Comparison of ENCODE assay signal across 8 cellular contexts in the genomic region with DNA sequence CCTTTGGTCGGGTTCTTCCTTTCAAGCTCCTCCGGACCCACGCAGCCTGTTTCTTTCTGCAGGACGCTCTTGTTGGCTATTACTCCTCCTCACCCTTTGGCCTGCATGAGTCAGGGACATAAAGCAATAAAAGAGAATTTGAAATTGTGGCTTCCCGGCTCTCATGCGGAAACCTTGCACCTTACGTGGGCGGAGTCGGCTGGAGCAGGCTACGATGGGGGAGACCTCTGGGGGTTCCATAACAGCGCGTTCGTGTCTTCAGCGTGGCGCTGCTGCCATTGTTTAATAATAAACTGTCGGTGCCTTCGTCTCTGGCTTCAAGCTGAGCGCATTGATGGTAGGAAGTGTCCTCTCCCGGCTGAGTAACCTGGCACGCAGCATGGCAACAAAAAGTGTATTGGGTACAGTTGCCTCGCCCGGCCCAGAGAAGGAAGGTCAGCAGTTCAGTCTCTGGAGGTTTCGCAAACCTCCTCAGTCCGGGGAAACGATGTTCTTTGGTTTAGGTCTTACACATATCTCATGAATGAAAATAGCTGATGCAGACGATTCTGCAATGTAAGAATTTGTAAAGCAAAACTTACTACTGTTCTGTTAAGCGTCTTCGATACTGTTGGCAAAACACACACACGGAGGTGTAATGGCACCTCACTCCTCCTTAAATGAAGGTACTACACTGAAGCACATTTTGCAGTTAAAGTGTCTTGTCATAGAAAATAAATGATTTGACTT. TPM values are rescaled to one million over a fixed set of nuclear protein-coding genes. Genes with fewer than 3 reads are reported as not detected.
DNase-seq lines count a peak whose midpoint lies in the region; ATAC-seq, FAIRE-seq and TF ChIP-seq lines count a peak whose summit lies in the region.

No MANE protein-coding gene starts in this region.

- peak overlapping the region; percentile 84 for H3K27ac ChIP-seq in CD4-positive, alpha-beta T cell (ENCODE audit: low read depth, low read length)
- H3K27ac ChIP-seq in colonic mucosa (peak overlapping the region; percentile 91), thoracic aorta (peak overlapping the region; percentile 78 to 93)

- peak overlapping the region; percentile 70 for H3K4me3 ChIP-seq in colonic mucosa
- peak overlapping the region; percentile 100 for H3K4me3 ChIP-seq in thoracic aorta

- no peak for FAIRE-seq in RCC 7860 (lab: Jason Lieb, UNC)

- no peaks in the 10 kb centered on the region for H3K9me3 Mint-ChIP-seq in CD4-positive, alpha-beta T cell

- peaks cover 58% of the 10 kb centered on the region for H3K4me1 Mint-ChIP-seq in CD4-positive, alpha-beta T cell (ENCODE audit: low read depth)

- no peaks in the 10 kb centered on the region for H3K27me3 ChIP-seq in CD4-positive, alpha-beta T cell (ENCODE audit: control insufficient read depth, insufficient read depth, low read length)
- H3K27me3 ChIP-seq in colonic mucosa (no peaks in the 10 kb centered on the region), thoracic aorta (replicated peaks; ENCODE audit: insufficient read depth) (no peaks in the 10 kb centered on the region)

- no peaks in the 10 kb centered on the region for H3K9me3 ChIP-seq in CD4-positive, alpha-beta T cell (ENCODE audit: control insufficient read depth, low read length)
- no peaks in the 10 kb centered on the region for H3K9me3 ChIP-seq in colonic mucosa
- no peaks in the 10 kb centered on the region for H3K9me3 ChIP-seq in thoracic aorta

- peak; percentile 48 for ATAC-seq in CD4-positive, alpha-beta T cell (ENCODE audit: poor library complexity)
- ATAC-seq in GM19043 (IDR thresholded peaks at IDR 0.05; ENCODE audit: low read depth, unreplicated experiment): peak; percentile 11
- peak; percentile 11 for ATAC-seq in HG03139 (IDR thresholded peaks at IDR 0.05; ENCODE audit: unreplicated experiment)
- peak; percentile 3 for ATAC-seq in thoracic aorta (ENCODE audit: insufficient number of reproducible peaks, low FRiP score, low read depth)
- ATAC-seq in HG03469 (IDR thresholded peaks at IDR 0.05; ENCODE audit: unreplicated experiment): no peak

- H3K36me3 ChIP-seq in colonic mucosa: no peaks in the 10 kb centered on the region
- H3K36me3 ChIP-seq in thoracic aorta: no peaks in the 10 kb centered on the region

- intact Hi-C loops in CD4-positive, alpha-beta T cell (cut with DNase I, micrococcal nuclease): loop anchor here (5.0 to 10.0 kb wide), 6 partner anchors 317 to 1990 kb away; partner anchors contain the start of genes TRUB1 (in 2 of the 2), FHIP2A (in 1 of the 2) and GPAM (in 1 of the 2)
- intact Hi-C loops in colonic mucosa (cut with DNase I): no loop called here

- peak overlapping the region; percentile 93 for H3K4me3 Mint-ChIP-seq in CD4-positive, alpha-beta T cell

- CTCF ChIA-PET in CD4-positive, alpha-beta T cell (lab: Charles Lee): interaction anchor here (0.9 to 1.3 kb wide), 4 partner anchors 129 to 647 kb away, joined by 3 to 5 read pairs (median 4); partner anchors contain the start of genes CASP7 and FHIP2A

- DNase-seq in CD4-positive, alpha-beta T cell: peak in 3 of 10 experiments; percentile 43 to 67 (median 56)
- DNase-seq in RCC 7860 (ENCODE audit: low spot score) (peak; percentile 45), colonic mucosa (no peak), medulla oblongata (ENCODE audit: extremely low spot score) (peak; percentile 36), thoracic aorta (ENCODE audit: low spot score) (peak; percentile 22)

- TF ChIP-seq CTCF in CD4-positive, alpha-beta T cell (IDR thresholded peaks at IDR 0.05): no peak
- TF ChIP-seq CTCF in colonic mucosa (IDR thresholded peaks at IDR 0.05) (no peak), thoracic aorta (IDR thresholded peaks at IDR 0.05) (no peak)

- H3K36me3 Mint-ChIP-seq in CD4-positive, alpha-beta T cell (ENCODE audit: low read depth): peaks cover 42% of the 10 kb centered on the region

- peak overlapping the region; percentile 93 to 98 for H3K9ac ChIP-seq in colonic mucosa (ENCODE audit: low read depth in 2 of 2, low read length in 2 of 2)

- POLR2A ChIA-PET in CD4-positive, alpha-beta T cell (lab: Charles Lee): interaction anchor here (0.7 to 1.9 kb wide), 21 partner anchors 9 to 1224 kb away, joined by 3 to 13 read pairs (median 3); partner anchors contain the start of genes FHIP2A and TRUB1

- peak overlapping the region; percentile 90 for H3K27ac Mint-ChIP-seq in CD4-positive, alpha-beta T cell

- H3K27me3 Mint-ChIP-seq in CD4-positive, alpha-beta T cell: no peaks in the 10 kb centered on the region

- no peaks in the 10 kb centered on the region for H3K4me1 ChIP-seq in colonic mucosa
- peaks cover 5 to 13% of the 10 kb centered on the region in 2 donors for H3K4me1 ChIP-seq in thoracic aorta (ENCODE audit: control insufficient read depth in 1 of 2, low read depth in 2 of 2)

RNA-seq across cellular contexts. Expression of gene CCDC186, which starts 0.6 kb away (rescaled TPM):
- 10 to 100 TPM; 55.0 to 55.9 TPM for total RNA-seq in CD4-positive, alpha-beta T cell
- total RNA-seq in colonic mucosa (10 to 100 TPM; 31.2 to 53.1 TPM), thoracic aorta (10 to 100 TPM; 15.2 to 21.5 TPM)

RNA-seq across cellular contexts. Expression of gene TDRD1, which starts 4.5 kb away (rescaled TPM):
- not detected for total RNA-seq in CD4-positive, alpha-beta T cell
- total RNA-seq in colonic mucosa (under 1 TPM; 0.05 to 0.57 TPM), thoracic aorta (under 1 TPM in 1 of 2 donors, not detected in 1; 0.41 TPM)
